Comparison of ENCODE assay signal across 20 cellular contexts in the genomic region with DNA sequence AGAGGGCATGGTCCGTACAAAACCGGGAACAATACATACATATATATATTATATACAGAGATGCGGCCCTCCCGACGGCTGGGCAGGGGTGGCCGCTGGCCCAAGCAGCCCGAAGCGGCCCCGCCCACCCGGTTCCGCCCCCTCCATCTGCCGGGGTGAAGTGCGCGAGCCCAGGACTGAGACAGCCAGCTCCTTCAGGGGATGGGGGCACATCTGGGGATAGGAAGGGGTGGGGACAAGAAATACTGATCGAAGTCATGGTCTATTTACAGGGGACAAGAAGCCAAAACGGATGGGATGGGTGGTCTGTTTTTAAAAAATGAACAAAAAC. TPM values are rescaled to one million over a fixed set of nuclear protein-coding genes. Genes with fewer than 3 reads are reported as not detected.
DNase-seq lines count a peak whose midpoint lies in the region; ATAC-seq, FAIRE-seq and TF ChIP-seq lines count a peak whose summit lies in the region.
"Had no signal": no experiment of that assay in that cellular context is flagged by ENCODE, and none has a peak within 500 bp of the region (broad histone marks: within the 10 kb centered on the region; RNA-seq: fewer than 3 reads in every experiment).

No MANE protein-coding gene starts in this region.

- H3K9me3 Mint-ChIP-seq in mesothelial cell of epicardium = no peaks in the 10 kb centered on the region
- H3K9me3 Mint-ChIP-seq: H9 had no signal

- TF ChIP-seq POLR2A in sigmoid colon (IDR thresholded peaks at IDR 0.05) = no peak

- H3K27ac ChIP-seq in WERI-Rb-1 (no peak overlapping the region), right atrium auricular region (peak overlapping the region; percentile 77 to 88), sigmoid colon (peak overlapping the region; percentile 51 to 75 (median 64))
- H3K27ac ChIP-seq: brain microvascular endothelial cell had no signal

- no peak for TF ChIP-seq EP300 in sigmoid colon (IDR thresholded peaks at IDR 0.05)

- intact Hi-C loops in sigmoid colon (cut with DNase I) = no loop called here

- 23 to 58% methylated on average over 16 of the region's 16 CpGs for WGBS in sigmoid colon, 2 donors

- H3K4me1 Mint-ChIP-seq in mesothelial cell of epicardium = peaks cover 8% of the 10 kb centered on the region

- H3K27me3 Mint-ChIP-seq in mesothelial cell of epicardium (ENCODE audit: low read depth) = peaks cover 7% of the 10 kb centered on the region

- no peak for ATAC-seq in GM21576 (IDR thresholded peaks at IDR 0.05; ENCODE audit: unreplicated experiment)
- no peak for ATAC-seq in HG03108 (IDR thresholded peaks at IDR 0.05; ENCODE audit: unreplicated experiment)

- no peak overlapping the region for H3K4me3 Mint-ChIP-seq in mesothelial cell of epicardium

- H3K4me1 ChIP-seq in right atrium auricular region (peaks cover 0 to 52% of the 10 kb centered on the region in 2 donors), sigmoid colon (peaks cover 0 to 49% (median 38%) of the 10 kb centered on the region in 4 donors)

- H3K4me3 ChIP-seq in WERI-Rb-1 (ENCODE audit: low read depth, low read length) (no peak overlapping the region), right atrium auricular region (no peak overlapping the region), sigmoid colon (no peak overlapping the region)
- H3K4me3 ChIP-seq: MG63 had no signal

- H3K27ac Mint-ChIP-seq in mesothelial cell of epicardium = no peak overlapping the region
- H3K27ac Mint-ChIP-seq: H9 had no signal

- H3K27me3 ChIP-seq in WERI-Rb-1 (ENCODE audit: insufficient read depth, low read depth, severe bottlenecking) (no peaks in the 10 kb centered on the region), right atrium auricular region (no peaks in the 10 kb centered on the region), sigmoid colon (peaks cover 7 to 19% (median 10%) of the 10 kb centered on the region in 3 donors)
- H3K27me3 ChIP-seq: brain microvascular endothelial cell, MG63 had no signal

- no peak for FAIRE-seq in D721Med (lab: Jason Lieb, UNC)
- FAIRE-seq: TTC549 had no signal

- TF ChIP-seq CTCF in D721Med (IDR thresholded peaks at IDR 0.05; ENCODE audit: insufficient read depth, missing control alignments) (no peak), WERI-Rb-1 (IDR thresholded peaks at IDR 0.05; ENCODE audit: low read depth, low read length) (no peak), right atrium auricular region (IDR thresholded peaks at IDR 0.05) (no peak), sigmoid colon (IDR thresholded peaks at IDR 0.05) (no peak), mesothelial cell of epicardium (IDR thresholded peaks at IDR 0.05; ENCODE audit: unreplicated experiment) (no peak)

- DNase-seq in D721Med (ENCODE audit: insufficient read length, low spot score) (peak; percentile 80), WERI-Rb-1 (peak; percentile 78), right atrium auricular region (ENCODE audit: low spot score) (no peak), sigmoid colon (no peak), mesothelial cell of epicardium (ENCODE audit: low spot score in 2 of 2, unreplicated experiment in 2 of 2) (no peak), C1 segment of cervical spinal cord (lab: John Stamatoyannopoulos, UW) (no peak)
- DNase-seq: activated CD4-positive, alpha-beta T cell treated with anti-CD3 and anti-CD28 coated beads, Interleukin-2, amount 50 U/mL, for 1 hour; activated naive CD4-positive, alpha-beta T cell treated with anti-CD3 and anti-CD28 coated beads, Interleukin-2, amount 50 U/mL, for 16 hours; activated T-cell treated with anti-CD3 and anti-CD28 coated beads for 4 hours; AML-193; brain microvascular endothelial cell; NCI-H1694; NCI-H446 had no signal

- H3K36me3 ChIP-seq in WERI-Rb-1 (peaks cover 42% of the 10 kb centered on the region), right atrium auricular region (peaks cover 49% of the 10 kb centered on the region), sigmoid colon (peaks cover 10 to 45% (median 33%) of the 10 kb centered on the region in 4 donors)

- H3K36me3 Mint-ChIP-seq in mesothelial cell of epicardium = peaks cover 24% of the 10 kb centered on the region

- peaks cover 2% of the 10 kb centered on the region for H3K9me3 ChIP-seq in WERI-Rb-1 (ENCODE audit: severe bottlenecking)
- no peaks in the 10 kb centered on the region for H3K9me3 ChIP-seq in right atrium auricular region
- H3K9me3 ChIP-seq in sigmoid colon = no peaks in the 10 kb centered on the region
- H3K9me3 ChIP-seq: MG63 had no signal

RNA-seq across cellular contexts. Expression of gene SAMD14, which starts 3.8 kb away (rescaled TPM):
- 1 to 10 TPM in 1 of 2 donors, under 1 TPM in 1; 0.78 to 1.1 TPM for total RNA-seq in right atrium auricular region
- 1 to 10 TPM in 1 of 4 donors, under 1 TPM in 3; 0.16 to 2.5 (median 0.63) TPM for total RNA-seq in sigmoid colon
- polyA plus RNA-seq in sigmoid colon = 1 to 10 TPM in 2 of 3 donors, under 1 TPM in 1; 0.92 to 1.3 (median 1.2) TPM
- 17.3 to 20.0 TPM (median 19.4 TPM) in 3 replicates for total RNA-seq in mesothelial cell of epicardium

RNA-seq across cellular contexts. Expression of gene PPP1R9B, which starts 16.7 kb away (rescaled TPM):
- total RNA-seq in right atrium auricular region = 10 to 100 TPM; 16.9 to 24.2 TPM
- total RNA-seq in sigmoid colon = 10 to 100 TPM; 15.3 to 18.8 (median 16.8) TPM
- polyA plus RNA-seq in sigmoid colon = 10 to 100 TPM in 2 of 3 donors, 1 to 10 TPM in 1; 9.0 to 38.7 (median 10.9) TPM
- 56.4 to 58.6 TPM (median 56.6 TPM) in 3 replicates for total RNA-seq in mesothelial cell of epicardium

RNA-seq across cellular contexts. Expression of gene SGCA, which starts 32.1 kb away (rescaled TPM):
- total RNA-seq in right atrium auricular region (100 to 1,000 TPM; 120 to 207 TPM), sigmoid colon (10 to 100 TPM; 27.3 to 80.1 (median 56.1) TPM), mesothelial cell of epicardium (not detected in 3 replicates)
- 1 to 10 TPM; 2.5 to 7.2 (median 4.6) TPM for polyA plus RNA-seq in sigmoid colon
- total RNA-seq: pulmonary artery endothelial cell, SK-MEL-5 had no signal

RNA-seq across cellular contexts. Expression of gene PDK2, which starts 38.6 kb away (rescaled TPM):
- 100 to 1,000 TPM; 186 to 214 TPM for total RNA-seq in right atrium auricular region
- 10 to 100 TPM; 40.3 to 82.8 (median 45.7) TPM for total RNA-seq in sigmoid colon
- 10 to 100 TPM; 23.1 to 56.5 (median 43.9) TPM for polyA plus RNA-seq in sigmoid colon
- 44.6 to 46.0 TPM (median 45.4 TPM) in 3 replicates for total RNA-seq in mesothelial cell of epicardium

Comparison
In these comparisons a context has a peak if more than half of its experiments do, and no peak if none do; other contexts are left out.
1. DNase-seq: peak in D721Med (single experiment) and WERI-Rb-1 (single experiment); none in right atrium auricular region (single experiment), sigmoid colon (single experiment), mesothelial cell of epicardium (0 of 2) and C1 segment of cervical spinal cord (0 of 14).
2. RNA of gene SGCA, which starts 32.1 kb away (total RNA-seq): 120 to 207 TPM in right atrium auricular region and 27.3 to 80.1 TPM in sigmoid colon; not detected in mesothelial cell of epicardium; every median in the first group is over 10 times any median in the second.